In genomic region chr12:51631591-51631990, GRCh38 we compare ENCODE assay signal across 12 cellular contexts. TPM values are rescaled to one million over a fixed set of nuclear protein-coding genes. Genes with fewer than 3 reads are reported as not detected.
DNase-seq lines count a peak whose midpoint lies in the region; ATAC-seq and TF ChIP-seq lines count a peak whose summit lies in the region.
"Had no signal": no experiment of that assay in that cellular context is flagged by ENCODE, and none has a peak within 500 bp of the region (broad histone marks: within the 10 kb centered on the region; RNA-seq: fewer than 3 reads in every experiment).

No MANE protein-coding gene starts in this region.

- TF ChIP-seq CTCF in choroid plexus epithelial cell (conservative IDR thresholded peaks at IDR 0.05; ENCODE audit: low read depth, low read length): no peak

- CTCF ChIA-PET in activated naive CD4-positive, alpha-beta T cell treated with anti-CD3 and anti-CD28 coated beads for 36 hours (lab: Charles Lee): no interaction called here

- no peaks in the 10 kb centered on the region for H3K9me3 Mint-ChIP-seq in activated naive CD4-positive, alpha-beta T cell treated with anti-CD3 and anti-CD28 coated beads for 36 hours

- intact Hi-C loops in activated naive CD4-positive, alpha-beta T cell treated with anti-CD3 and anti-CD28 coated beads for 36 hours (cut with micrococcal nuclease): no loop called here

- H3K36me3 Mint-ChIP-seq in activated naive CD4-positive, alpha-beta T cell treated with anti-CD3 and anti-CD28 coated beads for 36 hours (ENCODE audit: low read depth): no peaks in the 10 kb centered on the region

- no peak overlapping the region for H3K4me3 Mint-ChIP-seq in activated naive CD4-positive, alpha-beta T cell treated with anti-CD3 and anti-CD28 coated beads for 36 hours

- in situ Hi-C loops in Caki2 (cut with HindIII; ENCODE audit: low pct_unique_long_range_greater_than_20kb, low sequenced_read_pairs): no loop called here

- DNase-seq in Caki2 (ENCODE audit: low read depth) (peak; percentile 41), LoVo (ENCODE audit: low spot score) (peak; percentile 16), choroid plexus epithelial cell (ENCODE audit: low read depth) (peak; percentile 42), medulla oblongata (ENCODE audit: extremely low spot score) (peak; percentile 44), NOMO-1 treated with DMSO at 0.1 percent for 48 hours (lab: John Stamatoyannopoulos, UW; ENCODE audit: unreplicated experiment) (no peak), AML-193 (lab: John Stamatoyannopoulos, UW) (no peak)
- DNase-seq in activated naive CD4-positive, alpha-beta T cell treated with anti-CD3 and anti-CD28 coated beads for 36 hours: no peak
- DNase-seq: activated CD8-positive, alpha-beta memory T cell treated with anti-CD3 and anti-CD28 coated beads for 24 hours; NCI-H2081; SJCRH30; upper lobe of right lung had no signal

- H3K27me3 Mint-ChIP-seq in activated naive CD4-positive, alpha-beta T cell treated with anti-CD3 and anti-CD28 coated beads for 36 hours (ENCODE audit: low read depth): no peaks in the 10 kb centered on the region

- H3K4me3 ChIP-seq in choroid plexus epithelial cell (ENCODE audit: low read depth, low read length): no peak overlapping the region
- H3K4me3 ChIP-seq: SJCRH30, upper lobe of right lung had no signal

- ATAC-seq in GM21381 (IDR thresholded peaks at IDR 0.05; ENCODE audit: unreplicated experiment): no peak
- ATAC-seq: upper lobe of right lung had no signal

- no peak overlapping the region for H3K27ac Mint-ChIP-seq in activated naive CD4-positive, alpha-beta T cell treated with anti-CD3 and anti-CD28 coated beads for 36 hours

- no peaks in the 10 kb centered on the region for H3K4me1 Mint-ChIP-seq in activated naive CD4-positive, alpha-beta T cell treated with anti-CD3 and anti-CD28 coated beads for 36 hours (ENCODE audit: low read depth)

RNA-seq across cellular contexts. Expression of gene SCN8A, which starts 40.6 kb away (rescaled TPM):
- total RNA-seq in Caki2 (2014; rRNA removed; shearing (Covaris generic); ENCODE audit: low replicate concordance): 0.30 TPM in 1 of 2 replicates, not detected in the other
- total RNA-seq in activated naive CD4-positive, alpha-beta T cell treated with anti-CD3 and anti-CD28 coated beads for 36 hours: under 1 TPM; 0.42 to 0.50 TPM

Comparison
In these comparisons a context has a peak if more than half of its experiments do, and no peak if none do; other contexts are left out.
1. DNase-seq: peak in Caki2 (single experiment), LoVo (single experiment), choroid plexus epithelial cell (single experiment) and medulla oblongata (single experiment); none in NOMO-1 treated with DMSO at 0.1 percent for 48 hours (single experiment), activated naive CD4-positive, alpha-beta T cell treated with anti-CD3 and anti-CD28 coated beads for 36 hours (single experiment) and AML-193 (0 of 2).